In genomic region chr10:46284286-46285229, GRCh38 we compare ENCODE assay signal across 8 cellular contexts. TPM values are rescaled to one million over a fixed set of nuclear protein-coding genes. Genes with fewer than 3 reads are reported as not detected.
DNase-seq lines count a peak whose midpoint lies in the region; ATAC-seq, FAIRE-seq and TF ChIP-seq lines count a peak whose summit lies in the region.

No MANE protein-coding gene starts in this region.

- no peaks in the 10 kb centered on the region for H3K9me2 ChIP-seq in neural cell (ENCODE audit: insufficient read depth, low read length)

- no peaks in the 10 kb centered on the region for H3F3A ChIP-seq in neural cell (ENCODE audit: insufficient read depth, low read length, poor library complexity, severe bottlenecking)

- H3K27me3 ChIP-seq in neural cell (ENCODE audit: insufficient read depth, low read depth, low read length) (peaks cover 59% of the 10 kb centered on the region), stomach smooth muscle (ENCODE audit: control insufficient read depth in 1 of 2, insufficient read depth in 2 of 2, low read length in 2 of 2) (no peaks in the 10 kb centered on the region)

- H2AFZ ChIP-seq in neural cell (ENCODE audit: low read depth, low read length), result peak overlapping the region; percentile 16

- peak overlapping the region; percentile 69 for H3K4me3 Mint-ChIP-seq in Calu3 (ENCODE audit: low read depth, unreplicated experiment)

- peaks cover 32% of the 10 kb centered on the region for H3K4me1 ChIP-seq in stomach smooth muscle (ENCODE audit: control insufficient read depth, insufficient read depth, low read length)

- DNase-seq in Calu3, result peak; percentile 99
- peak; percentile 79 for DNase-seq in HTR-8/SVneo (ENCODE audit: insufficient read length, low spot score)
- peak; percentile 82 for DNase-seq in RPMI8226
- peak; percentile 61 for DNase-seq in activated T-helper 9 cell treated with anti-CD3 and anti-CD28 coated beads, Interleukin-2, amount 50 U/mL, for 16 hours (ENCODE audit: low read depth)
- DNase-seq in fibroblast of the conjunctiva (ENCODE audit: low read depth), result peak; percentile 55

- peak overlapping the region; percentile 71 for H3K9ac ChIP-seq in neural cell (ENCODE audit: low read length)
- H3K9ac ChIP-seq in stomach smooth muscle (ENCODE audit: low read length in 2 of 2), result peak overlapping the region; percentile 60 to 94

- H3K4me2 ChIP-seq in neural cell (ENCODE audit: low read length), result peak overlapping the region; percentile 43

- peak overlapping the region; percentile 73 for H3K4me3 ChIP-seq in neural cell (ENCODE audit: low read length)
- H3K4me3 ChIP-seq in stomach smooth muscle (ENCODE audit: low read length in 2 of 2), result peak overlapping the region; percentile 76 to 92

- no peak for TF ChIP-seq CTCF in Calu3 (IDR thresholded peaks at IDR 0.05; ENCODE audit: unreplicated experiment)
- peak; percentile 9 for TF ChIP-seq CTCF in neural cell (IDR thresholded peaks at IDR 0.05; ENCODE audit: poor library complexity, severe bottlenecking)

- no peaks in the 10 kb centered on the region for H4K20me1 ChIP-seq in neural cell (ENCODE audit: insufficient read depth)

- peaks cover 52% of the 10 kb centered on the region for H3K27me3 Mint-ChIP-seq in Calu3 (ENCODE audit: unreplicated experiment)

- peak; percentile 94 for ATAC-seq in GM21390 (IDR thresholded peaks at IDR 0.05; ENCODE audit: unreplicated experiment)

- TF ChIP-seq EP300 in neural cell (conservative IDR thresholded peaks at IDR 0.05; ENCODE audit: poor library complexity, severe bottlenecking), result peak; percentile 36

- no peaks in the 10 kb centered on the region for H3K79me2 ChIP-seq in neural cell (replicated peaks; ENCODE audit: insufficient read depth, low read length)

- no peaks in the 10 kb centered on the region for H3K9me3 Mint-ChIP-seq in Calu3 (ENCODE audit: low read depth, unreplicated experiment)

- peak; percentile 42 for TF ChIP-seq RAD21 in neural cell (conservative IDR thresholded peaks at IDR 0.05)

- H3K4me1 Mint-ChIP-seq in Calu3 (ENCODE audit: low read depth, unreplicated experiment), result peaks cover 21% of the 10 kb centered on the region

- H3K27ac ChIP-seq in neural cell (ENCODE audit: low read length) (no peak overlapping the region), stomach smooth muscle (ENCODE audit: low read length) (peak overlapping the region; percentile 58)

- H3K27ac Mint-ChIP-seq in Calu3 (ENCODE audit: unreplicated experiment), result peak overlapping the region; percentile 8

- peaks cover 15% of the 10 kb centered on the region for H3K36me3 Mint-ChIP-seq in Calu3 (ENCODE audit: insufficient read depth, unreplicated experiment)

- no peaks in the 10 kb centered on the region for H3K36me3 ChIP-seq in neural cell (ENCODE audit: insufficient read depth, low read length)
- no peaks in the 10 kb centered on the region for H3K36me3 ChIP-seq in stomach smooth muscle (ENCODE audit: control insufficient read depth in 2 of 2, insufficient read depth in 2 of 2, low read length in 2 of 2)

- BruUV-seq in Calu3 (replicated peaks; lab: Mats Ljungman, UMichigan), result no TSS peak

- FAIRE-seq in HTR-8/SVneo (lab: Jason Lieb, UNC), result no peak

- H3K9me3 ChIP-seq in neural cell (ENCODE audit: low read length) (no peaks in the 10 kb centered on the region), stomach smooth muscle (ENCODE audit: control insufficient read depth in 2 of 2, low read length in 2 of 2) (no peaks in the 10 kb centered on the region)

- CTCF ChIA-PET in Calu3 (lab: Charles Lee), result interaction anchor here (1.1 to 1.3 kb wide), 5 partner anchors 9 to 1096 kb away, joined by 3 to 5 read pairs (median 3); no protein-coding TSS in a partner anchor

- intact Hi-C loops in Calu3 (cut with micrococcal nuclease; ENCODE audit: unreplicated experiment), result no loop called here

TF ChIP-seq in neural cell, 6 proteins besides CTCF, POLR2A, EP300 and RAD21:
- peak; percentile 44 for TF ChIP-seq REST (IDR thresholded peaks at IDR 0.05; ENCODE audit: borderline replicate concordance)
- no peak for TF ChIP-seq EZH2 (IDR thresholded peaks at IDR 0.05; ENCODE audit: borderline replicate concordance, insufficient read depth, low read length, poor library complexity, severe bottlenecking)
- peak; percentile 33 for TF ChIP-seq SMC3 (conservative IDR thresholded peaks at IDR 0.05; ENCODE audit: poor library complexity)
- TF ChIP-seq POLR2AphosphoS5 (IDR thresholded peaks at IDR 0.05), result peak; percentile 43
- peak; percentile 45 for TF ChIP-seq TAF1 (IDR thresholded peaks at IDR 0.05; ENCODE audit: low read depth)
- peak; percentile 31 for TF ChIP-seq MXI1 (conservative IDR thresholded peaks at IDR 0.05; ENCODE audit: poor library complexity, severe bottlenecking)

RNA-seq across cellular contexts. Expression of gene ANTXRL, which starts 2.2 kb away (rescaled TPM):
- not detected in 2 replicates for total RNA-seq in Calu3 (2022)
- not detected in 2 replicates for polyA plus RNA-seq in neural cell
- polyA minus RNA-seq in neural cell, result not detected in 2 replicates
